Comparison of ENCODE assay signal across 8 cellular contexts in the genomic region with DNA sequence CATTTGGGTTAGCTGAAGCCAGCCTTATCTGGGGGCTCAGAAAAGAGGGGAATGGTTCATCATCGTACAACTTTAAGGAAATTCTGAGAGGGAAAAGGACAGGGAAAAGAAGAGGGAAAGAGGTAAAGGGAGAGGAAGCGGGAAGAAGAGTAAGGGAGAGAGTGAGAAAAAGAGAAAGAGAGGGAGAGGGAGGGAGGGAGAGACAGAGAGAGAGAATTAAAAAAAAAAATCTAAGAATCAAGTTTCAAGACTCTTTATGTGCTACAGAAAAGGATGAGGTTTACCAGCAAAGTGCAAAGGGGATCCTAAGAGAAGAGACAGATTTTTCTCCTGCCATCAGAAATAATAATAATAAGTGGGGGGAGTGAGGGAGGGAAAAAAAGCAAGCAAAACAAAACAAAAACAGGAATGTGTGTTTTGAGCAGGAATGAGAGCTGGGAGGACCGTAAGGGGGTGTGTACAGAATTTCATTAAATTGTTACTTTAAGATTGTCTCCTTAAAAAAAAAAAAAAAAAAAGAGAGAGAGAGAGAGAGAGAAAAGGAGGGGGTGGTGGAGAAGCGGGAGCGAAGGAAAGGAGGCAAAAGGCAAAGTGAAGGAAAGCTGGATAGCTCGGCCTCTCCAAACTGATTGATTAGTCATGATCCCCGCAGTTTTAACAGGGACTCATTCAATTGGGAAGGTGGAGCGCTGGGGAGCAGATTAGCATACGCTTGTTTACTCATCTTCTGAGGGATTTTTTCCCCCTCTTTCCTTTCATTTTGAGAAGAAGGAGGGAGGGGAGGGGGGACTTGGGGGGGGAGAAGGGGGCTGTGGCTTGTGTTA. TPM values are rescaled to one million over a fixed set of nuclear protein-coding genes. Genes with fewer than 3 reads are reported as not detected.
A peak's percentile ranks its signal among the peaks of the same experiment; 100 is the strongest.
DNase-seq lines count a peak whose midpoint lies in the region; ATAC-seq, FAIRE-seq and TF ChIP-seq lines count a peak whose summit lies in the region.

No MANE protein-coding gene starts in this region.

- TF ChIP-seq RAD21 in A549 (conservative IDR thresholded peaks at IDR 0.05 in 1 of 2, IDR thresholded peaks at IDR 0.05 in 1 of 2) = 0 out of 5 replicates have a peak, but pooled peaks of 1 of the 2 experiments have one; percentile 11

- CTCF ChIA-PET in A549 (lab: Yijun Ruan, JAX) = interaction anchor here (0.6 to 7.2 kb wide), 26 partner anchors 8 to 561 kb away, joined by 3 to 58 read pairs (median 4); no protein-coding TSS in a partner anchor
- CTCF ChIA-PET in CD8-positive, alpha-beta memory T cell (lab: Charles Lee) = no interaction called here

- H3K4me1 Mint-ChIP-seq in effector memory CD8-positive, alpha-beta T cell (ENCODE audit: low read depth in 2 of 2) = no peaks in the 10 kb centered on the region
- peaks cover 0 to 18% (median 2%) of the 10 kb centered on the region in 3 donors for H3K4me1 Mint-ChIP-seq in CD8-positive, alpha-beta memory T cell

- H3K4me1 ChIP-seq in A549 (peaks cover 57% of the 10 kb centered on the region), HUES48 (ENCODE audit: control insufficient read depth, insufficient read depth, low read length) (peaks cover 38% of the 10 kb centered on the region), mucosa of stomach (ENCODE audit: control insufficient read depth, insufficient read depth, low read length) (peaks cover 5% of the 10 kb centered on the region)
- no peaks in the 10 kb centered on the region for H3K4me1 ChIP-seq in CD8-positive, alpha-beta memory T cell (ENCODE audit: insufficient read depth, low read length)

- 3% methylated on average over 9 of the region's 9 CpGs for WGBS in A549 (ENCODE audit: missing lambda C conversion rate)

- peak; percentile 23 to 38; a peak in 1 of 5 replicates for TF ChIP-seq EP300 in A549 (IDR thresholded peaks at IDR 0.05)

- H3K9me3 ChIP-seq in A549 = no peaks in the 10 kb centered on the region
- no peaks in the 10 kb centered on the region for H3K9me3 ChIP-seq in HUES48 (ENCODE audit: control insufficient read depth, insufficient read depth, low read length)
- H3K9me3 ChIP-seq in mucosa of stomach (ENCODE audit: control insufficient read depth, low read length) = no peaks in the 10 kb centered on the region
- H3K9me3 ChIP-seq in CD8-positive, alpha-beta memory T cell (ENCODE audit: low read length) = no peaks in the 10 kb centered on the region

- TF ChIP-seq CTCF in A549 (IDR thresholded peaks at IDR 0.05) = no peak
- TF ChIP-seq CTCF in dorsolateral prefrontal cortex (IDR thresholded peaks at IDR 0.05 in 54 of 56, conservative IDR thresholded peaks at IDR 0.05 in 2 of 56; ENCODE audit: low read depth in 1 of 56, partially characterized antibody in 56 of 56) = no peak
- no peak for TF ChIP-seq CTCF in D721Med (IDR thresholded peaks at IDR 0.05; ENCODE audit: insufficient read depth, missing control alignments)

- H3K9me3 Mint-ChIP-seq in effector memory CD8-positive, alpha-beta T cell = no peaks in the 10 kb centered on the region
- peaks cover 0 to 7% (median 5%) of the 10 kb centered on the region in 5 donors for H3K9me3 Mint-ChIP-seq in CD8-positive, alpha-beta memory T cell

- H3K27me3 Mint-ChIP-seq in effector memory CD8-positive, alpha-beta T cell = peaks cover 57 to 77% of the 10 kb centered on the region in 2 donors
- peaks cover 38 to 79% of the 10 kb centered on the region in 2 donors for H3K27me3 Mint-ChIP-seq in CD8-positive, alpha-beta memory T cell

- no peak for FAIRE-seq in A549 (lab: Jason Lieb, UNC)
- FAIRE-seq in D721Med (lab: Jason Lieb, UNC) = no peak

- H3K36me3 Mint-ChIP-seq in effector memory CD8-positive, alpha-beta T cell (ENCODE audit: insufficient read depth) = peaks cover 5% of the 10 kb centered on the region
- no peaks in the 10 kb centered on the region for H3K36me3 Mint-ChIP-seq in CD8-positive, alpha-beta memory T cell

- POLR2A ChIA-PET in A549 (lab: Yijun Ruan, JAX) = interaction anchor here (0.6 to 9.6 kb wide), 32 partner anchors 8 to 1035 kb away, joined by 3 to 361 read pairs (median 6); partner anchors contain the start of gene TNC
- POLR2A ChIA-PET in CD8-positive, alpha-beta memory T cell (lab: Charles Lee) = no interaction called here

- TF ChIP-seq POLR2A in A549 (IDR thresholded peaks at IDR 0.05; ENCODE audit: low read length) = no peak; the same call in 1 of the 2 replicates

- ATAC-seq in A549 (peak; percentile 55 to 57), HG02763 (IDR thresholded peaks at IDR 0.05; ENCODE audit: unreplicated experiment) (no peak)
- ATAC-seq in effector memory CD8-positive, alpha-beta T cell (replicated peaks) = no peak

- H3K4me3 ChIP-seq in A549 (peak overlapping the region; percentile 87), HUES48 (ENCODE audit: low read depth, low read length) (peak overlapping the region; percentile 62), dorsolateral prefrontal cortex (peak overlapping the region in 48 of 59 donors; percentile 17 to 64 (median 44)), mucosa of stomach (ENCODE audit: low read length) (no peak overlapping the region)
- H3K4me3 ChIP-seq in CD8-positive, alpha-beta memory T cell (ENCODE audit: low read length) = no peak overlapping the region

- peak overlapping the region; percentile 99 to 100 for H3K27ac ChIP-seq in A549
- peak overlapping the region; percentile 41 for H3K27ac ChIP-seq in HUES48 (ENCODE audit: low read depth, low read length)
- no peak overlapping the region for H3K27ac ChIP-seq in dorsolateral prefrontal cortex
- no peak overlapping the region for H3K27ac ChIP-seq in CD8-positive, alpha-beta memory T cell (ENCODE audit: low read depth, low read length)

- peak overlapping the region in 1 of 2 donors; percentile 31 for H3K4me3 Mint-ChIP-seq in effector memory CD8-positive, alpha-beta T cell
- peak overlapping the region in 1 of 7 donors; percentile 51 for H3K4me3 Mint-ChIP-seq in CD8-positive, alpha-beta memory T cell

- H3K4me2 ChIP-seq in A549 = peak overlapping the region; percentile 89

- H3K27me3 ChIP-seq in HUES48 (ENCODE audit: control insufficient read depth, insufficient read depth, low read length) (peaks cover 60% of the 10 kb centered on the region), dorsolateral prefrontal cortex (peaks cover 0 to 76% (median 39%) of the 10 kb centered on the region in 45 donors), mucosa of stomach (ENCODE audit: control insufficient read depth, insufficient read depth, low read length) (peaks cover 50% of the 10 kb centered on the region)
- peaks cover 4% of the 10 kb centered on the region for H3K27me3 ChIP-seq in CD8-positive, alpha-beta memory T cell (ENCODE audit: insufficient read depth, low read length, poor library complexity, severe bottlenecking)

- H3K9ac ChIP-seq in HUES48 (ENCODE audit: low read depth, low read length) (no peak overlapping the region), mucosa of stomach (ENCODE audit: low read length) (peak overlapping the region; percentile 26)

- no peaks in the 10 kb centered on the region for H3K36me3 ChIP-seq in HUES48 (ENCODE audit: control insufficient read depth, insufficient read depth, low read length)
- no peaks in the 10 kb centered on the region for H3K36me3 ChIP-seq in mucosa of stomach (ENCODE audit: control insufficient read depth, insufficient read depth, low read length)
- no peaks in the 10 kb centered on the region for H3K36me3 ChIP-seq in CD8-positive, alpha-beta memory T cell (ENCODE audit: insufficient read depth, low read length)

- intact Hi-C loops in dorsolateral prefrontal cortex (cut with DNase I) = loop anchor here (5.0 to 10.0 kb wide), 4 partner anchors 342 to 512 kb away; no protein-coding TSS in a partner anchor

- DNase-seq in A549 (ENCODE audit: low read depth in 1 of 2, low spot score in 1 of 2) (peak; percentile 76 to 94), dorsolateral prefrontal cortex (no peak), D721Med (ENCODE audit: insufficient read length, low spot score) (no peak)
- DNase-seq in effector memory CD8-positive, alpha-beta T cell = no peak
- no peak for DNase-seq in CD8-positive, alpha-beta memory T cell

- H3K27ac Mint-ChIP-seq in effector memory CD8-positive, alpha-beta T cell = no peak overlapping the region
- H3K27ac Mint-ChIP-seq in CD8-positive, alpha-beta memory T cell = no peak overlapping the region

TF ChIP-seq in A549, 52 proteins besides CTCF, POLR2A, EP300 and RAD21 (continues in another document):
- TF ChIP-seq HOXA7 (CRISPR knock-in tag; IDR thresholded peaks at IDR 0.05) (no peak; the same call in none of the 2 replicates), FOSL2 (IDR thresholded peaks at IDR 0.05) (peak; percentile 21; the same call in 1 of the 2 replicates), FOSL2 (CRISPR knock-in tag; IDR thresholded peaks at IDR 0.05) (peak; percentile 72; the same call in 1 of the 2 replicates), CHD4 (IDR thresholded peaks at IDR 0.05; ENCODE audit: borderline replicate concordance) (no peak), JUN (IDR thresholded peaks at IDR 0.05) (peak; percentile 63 to 77; a peak in 2 of 5 replicates), JUNB (IDR thresholded peaks at IDR 0.05) (peak; percentile 23; the same call in 1 of the 2 replicates), MYC (IDR thresholded peaks at IDR 0.05; ENCODE audit: borderline replicate concordance, low read length) (no peak), RFX5 (IDR thresholded peaks at IDR 0.05) (no peak), ZSCAN20 (CRISPR knock-in tag; IDR thresholded peaks at IDR 0.05) (no peak)
- TF ChIP-seq, protein P1, sequence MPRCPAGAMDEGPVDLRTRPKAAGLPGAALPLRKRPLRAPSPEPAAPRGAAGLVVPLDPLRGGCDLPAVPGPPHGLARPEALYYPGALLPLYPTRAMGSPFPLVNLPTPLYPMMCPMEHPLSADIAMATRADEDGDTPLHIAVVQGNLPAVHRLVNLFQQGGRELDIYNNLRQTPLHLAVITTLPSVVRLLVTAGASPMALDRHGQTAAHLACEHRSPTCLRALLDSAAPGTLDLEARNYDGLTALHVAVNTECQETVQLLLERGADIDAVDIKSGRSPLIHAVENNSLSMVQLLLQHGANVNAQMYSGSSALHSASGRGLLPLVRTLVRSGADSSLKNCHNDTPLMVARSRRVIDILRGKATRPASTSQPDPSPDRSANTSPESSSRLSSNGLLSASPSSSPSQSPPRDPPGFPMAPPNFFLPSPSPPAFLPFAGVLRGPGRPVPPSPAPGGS (IDR thresholded peaks at IDR 0.05) = peak; percentile 63; the same call in 2 of the 3 replicates
- TF ChIP-seq, protein P2, sequence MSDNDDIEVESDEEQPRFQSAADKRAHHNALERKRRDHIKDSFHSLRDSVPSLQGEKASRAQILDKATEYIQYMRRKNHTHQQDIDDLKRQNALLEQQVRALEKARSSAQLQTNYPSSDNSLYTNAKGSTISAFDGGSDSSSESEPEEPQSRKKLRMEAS (IDR thresholded peaks at IDR 0.05) = peak; percentile 23; the same call in 1 of the 2 replicates

RNA-seq across cellular contexts. Expression of gene PAPPA, which starts 0.4 kb away (rescaled TPM):
- polyA plus RNA-seq in A549 (2011; rRNA removed) (127 and 156 TPM in 2 replicates), A549 (2017; fragmentation: RNase III; extraction: RNeasy Plus Mini Kit Qiagen cat#74134 plus additional on column Dnase treatment) (36.8 to 41.2 TPM (median 40.0 TPM) in 3 replicates)
- 14.1 and 18.3 TPM in 2 replicates for polyA plus RNA-seq in A549 (2012; cell fraction: cytosol; rRNA removed)
- polyA plus RNA-seq in A549 (2012; cell fraction: nucleus; rRNA removed) = 35.2 and 39.7 TPM in 2 replicates
- polyA minus RNA-seq in A549 (2011; rRNA and poly(A)+ RNA removed) = 379 and 415 TPM in 2 replicates
- 1 to 10 TPM in 11 of 120 experiments, under 1 TPM in 109; 0.04 to 2.6 (median 0.37) TPM for total RNA-seq in dorsolateral prefrontal cortex
- not detected for total RNA-seq in CD8-positive, alpha-beta memory T cell
- not detected for polyA plus RNA-seq in CD8-positive, alpha-beta memory T cell

Comparison
In these comparisons a context has a peak if more than half of its experiments do, and no peak if none do; other contexts are left out.
1. ATAC-seq: peak in A549 (2 of 2); none in HG02763 (single experiment) and effector memory CD8-positive, alpha-beta T cell (single experiment).
2. DNase-seq: peak in A549 (2 of 2); none in dorsolateral prefrontal cortex (0 of 10), D721Med (single experiment), effector memory CD8-positive, alpha-beta T cell (0 of 3) and CD8-positive, alpha-beta memory T cell (0 of 5).
3. H3K27ac ChIP-seq: peak in A549 (2 of 2) and HUES48 (single experiment); none in dorsolateral prefrontal cortex (0 of 59) and CD8-positive, alpha-beta memory T cell (single experiment).
4. H3K4me3 ChIP-seq: peak in A549 (single experiment), HUES48 (single experiment) and dorsolateral prefrontal cortex (48 of 59); none in mucosa of stomach (single experiment) and CD8-positive, alpha-beta memory T cell (single experiment).